In the genomic region with DNA sequence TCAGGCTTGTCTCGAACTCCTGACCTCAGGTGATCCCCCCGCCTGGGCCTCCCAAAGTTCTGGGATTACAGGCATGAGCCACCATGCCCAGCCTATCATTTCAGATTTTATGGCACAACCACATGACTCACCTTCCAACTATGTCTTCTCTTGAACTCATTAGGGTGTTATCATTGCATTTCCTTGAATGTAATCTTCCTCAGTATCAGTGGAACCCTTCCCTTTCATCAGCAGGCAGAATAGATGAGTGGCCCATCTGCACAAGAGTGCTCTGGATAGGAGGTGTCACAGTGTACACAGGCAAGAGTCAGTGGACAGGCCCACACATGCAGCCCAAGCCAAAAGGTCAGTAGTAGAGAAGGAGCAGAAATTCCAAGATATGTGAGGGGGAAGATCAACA, we compare ENCODE assay signal across 2 cellular contexts.
TF ChIP-seq lines count a peak whose summit lies in the region.

No MANE protein-coding gene starts in this region.

TF ChIP-seq in HepG2, 621 proteins besides CTCF, POLR2A, EP300 and RAD21 (continued from another document):
- TF ChIP-seq, protein P1, sequence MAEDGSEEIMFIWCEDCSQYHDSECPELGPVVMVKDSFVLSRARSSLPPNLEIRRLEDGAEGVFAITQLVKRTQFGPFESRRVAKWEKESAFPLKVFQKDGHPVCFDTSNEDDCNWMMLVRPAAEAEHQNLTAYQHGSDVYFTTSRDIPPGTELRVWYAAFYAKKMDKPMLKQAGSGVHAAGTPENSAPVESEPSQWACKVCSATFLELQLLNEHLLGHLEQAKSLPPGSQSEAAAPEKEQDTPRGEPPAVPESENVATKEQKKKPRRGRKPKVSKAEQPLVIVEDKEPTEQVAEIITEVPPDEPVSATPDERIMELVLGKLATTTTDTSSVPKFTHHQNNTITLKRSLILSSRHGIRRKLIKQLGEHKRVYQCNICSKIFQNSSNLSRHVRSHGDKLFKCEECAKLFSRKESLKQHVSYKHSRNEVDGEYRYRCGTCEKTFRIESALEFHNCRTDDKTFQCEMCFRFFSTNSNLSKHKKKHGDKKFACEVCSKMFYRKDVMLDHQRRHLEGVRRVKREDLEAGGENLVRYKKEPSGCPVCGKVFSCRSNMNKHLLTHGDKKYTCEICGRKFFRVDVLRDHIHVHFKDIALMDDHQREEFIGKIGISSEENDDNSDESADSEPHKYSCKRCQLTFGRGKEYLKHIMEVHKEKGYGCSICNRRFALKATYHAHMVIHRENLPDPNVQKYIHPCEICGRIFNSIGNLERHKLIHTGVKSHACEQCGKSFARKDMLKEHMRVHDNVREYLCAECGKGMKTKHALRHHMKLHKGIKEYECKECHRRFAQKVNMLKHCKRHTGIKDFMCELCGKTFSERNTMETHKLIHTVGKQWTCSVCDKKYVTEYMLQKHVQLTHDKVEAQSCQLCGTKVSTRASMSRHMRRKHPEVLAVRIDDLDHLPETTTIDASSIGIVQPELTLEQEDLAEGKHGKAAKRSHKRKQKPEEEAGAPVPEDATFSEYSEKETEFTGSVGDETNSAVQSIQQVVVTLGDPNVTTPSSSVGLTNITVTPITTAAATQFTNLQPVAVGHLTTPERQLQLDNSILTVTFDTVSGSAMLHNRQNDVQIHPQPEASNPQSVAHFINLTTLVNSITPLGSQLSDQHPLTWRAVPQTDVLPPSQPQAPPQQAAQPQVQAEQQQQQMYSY (CRISPR knock-in tag; IDR thresholded peaks at IDR 0.05) = no peak
- TF ChIP-seq, protein P2, sequence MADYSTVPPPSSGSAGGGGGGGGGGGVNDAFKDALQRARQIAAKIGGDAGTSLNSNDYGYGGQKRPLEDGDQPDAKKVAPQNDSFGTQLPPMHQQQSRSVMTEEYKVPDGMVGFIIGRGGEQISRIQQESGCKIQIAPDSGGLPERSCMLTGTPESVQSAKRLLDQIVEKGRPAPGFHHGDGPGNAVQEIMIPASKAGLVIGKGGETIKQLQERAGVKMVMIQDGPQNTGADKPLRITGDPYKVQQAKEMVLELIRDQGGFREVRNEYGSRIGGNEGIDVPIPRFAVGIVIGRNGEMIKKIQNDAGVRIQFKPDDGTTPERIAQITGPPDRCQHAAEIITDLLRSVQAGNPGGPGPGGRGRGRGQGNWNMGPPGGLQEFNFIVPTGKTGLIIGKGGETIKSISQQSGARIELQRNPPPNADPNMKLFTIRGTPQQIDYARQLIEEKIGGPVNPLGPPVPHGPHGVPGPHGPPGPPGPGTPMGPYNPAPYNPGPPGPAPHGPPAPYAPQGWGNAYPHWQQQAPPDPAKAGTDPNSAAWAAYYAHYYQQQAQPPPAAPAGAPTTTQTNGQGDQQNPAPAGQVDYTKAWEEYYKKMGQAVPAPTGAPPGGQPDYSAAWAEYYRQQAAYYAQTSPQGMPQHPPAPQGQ (CRISPR knock-in tag; IDR thresholded peaks at IDR 0.05; ENCODE audit: borderline replicate concordance) = no peak
- TF ChIP-seq SIN3A (IDR thresholded peaks at IDR 0.05; ENCODE audit: borderline replicate concordance, low read depth, low read length) (no peak), MAF1 (CRISPR knock-in tag; IDR thresholded peaks at IDR 0.05; ENCODE audit: borderline replicate concordance) (no peak), KLF6 (CRISPR knock-in tag; IDR thresholded peaks at IDR 0.05) (no peak)

TF ChIP-seq in SK-N-SH treated with all-trans-retinoic acid at 6 μM for 48 hours, 23 proteins besides CTCF, POLR2A, EP300 and RAD21 (continued from another document):
- TF ChIP-seq, protein P3, sequence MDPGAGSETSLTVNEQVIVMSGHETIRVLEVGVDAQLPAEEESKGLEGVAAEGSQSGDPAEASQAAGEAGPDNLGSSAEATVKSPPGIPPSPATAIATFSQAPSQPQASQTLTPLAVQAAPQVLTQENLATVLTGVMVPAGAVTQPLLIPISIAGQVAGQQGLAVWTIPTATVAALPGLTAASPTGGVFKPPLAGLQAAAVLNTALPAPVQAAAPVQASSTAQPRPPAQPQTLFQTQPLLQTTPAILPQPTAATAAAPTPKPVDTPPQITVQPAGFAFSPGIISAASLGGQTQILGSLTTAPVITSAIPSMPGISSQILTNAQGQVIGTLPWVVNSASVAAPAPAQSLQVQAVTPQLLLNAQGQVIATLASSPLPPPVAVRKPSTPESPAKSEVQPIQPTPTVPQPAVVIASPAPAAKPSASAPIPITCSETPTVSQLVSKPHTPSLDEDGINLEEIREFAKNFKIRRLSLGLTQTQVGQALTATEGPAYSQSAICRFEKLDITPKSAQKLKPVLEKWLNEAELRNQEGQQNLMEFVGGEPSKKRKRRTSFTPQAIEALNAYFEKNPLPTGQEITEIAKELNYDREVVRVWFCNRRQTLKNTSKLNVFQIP (CRISPR knock-in tag; IDR thresholded peaks at IDR 0.05; ENCODE audit: borderline replicate concordance, low read depth) = no peak
- TF ChIP-seq ZNF8 (CRISPR knock-in tag; IDR thresholded peaks at IDR 0.05) = no peak
